Comparison of ENCODE assay signal across 27 cellular contexts in genomic region chrX:51798701-51799100, GRCh38.
"Had no signal": no experiment of that assay in that cellular context is flagged by ENCODE, and none has a peak within 500 bp of the region (broad histone marks: within the 10 kb centered on the region; RNA-seq: fewer than 3 reads in every experiment).

No MANE protein-coding gene starts in this region.

- H3K9me3 Mint-ChIP-seq: activated T-cell treated with anti-CD3 and anti-CD28 coated beads, Interleukin-2, amount 50 U/mL, for 24 hours; activated T-helper 1 cell treated with anti-CD3 and anti-CD28 coated beads, Interleukin-12 subunit alpha, Interleukin-12 subunit beta, Interleukin-2, Interleukin-4 antibody, amounts not matched to agents 30 ng/mL and 10 ng/mL and 1 ng/mL, durations not matched to agents 14 hours and 24 hours and 36 hours had no signal

- H3K27ac ChIP-seq: brain microvascular endothelial cell, cardiac muscle cell had no signal

- DNase-seq: activated CD4-positive, alpha-beta T cell treated with anti-CD3 and anti-CD28 coated beads for 48 hours; activated CD4-positive, alpha-beta T cell treated with anti-CD3 and anti-CD28 coated beads, Interleukin-2, amount 50 U/mL, for 4 hours; activated CD4-positive, CD25-positive, alpha-beta regulatory T cell treated with anti-CD3 and anti-CD28 coated beads, Interleukin-2, amount 50 U/mL, for 72 hours; activated CD8-positive, alpha-beta memory T cell treated with anti-CD3 and anti-CD28 coated beads, Interleukin-2, amount 50 U/mL, for 48 hours; activated CD8-positive, alpha-beta T cell treated with anti-CD3 and anti-CD28 coated beads, Interleukin-2, amount 10 ng/mL, durations not matched to agents 7 days and 5 days; activated effector memory CD4-positive, alpha-beta T cell treated with Interleukin-2 at 50 U/mL for 16 hours; activated naive CD4-positive, alpha-beta T cell; activated T-cell treated with anti-CD3 and anti-CD28 coated beads, Interleukin-2, amount 50 U/mL, for 24 hours; amygdala; brain microvascular endothelial cell; Kasumi-1; KBM-7; NCI-H1092; NCI-H146; NCI-H187 treated with DMSO at 0.1 percent for 48 hours; NCI-H2081 treated with DMSO at 0.1 percent for 48 hours; NCI-H345; NCI-H510A; NCI-H774; PC-3; SHP77 treated with DMSO at 0.1 percent for 48 hours; T-helper 17 cell; T-helper 9 cell had no signal

- H3K27ac Mint-ChIP-seq: activated CD8-positive, alpha-beta T cell treated with anti-CD3 and anti-CD28 coated beads, Interleukin-2, amount 10 ng/mL, durations not matched to agents 7 days and 5 days; activated naive CD4-positive, alpha-beta T cell treated with anti-CD3 and anti-CD28 coated beads, Interleukin-2, amount 50 U/mL, for 72 hours; activated T-cell treated with anti-CD3 and anti-CD28 coated beads, Interleukin-2, amount 50 U/mL, for 24 hours; activated T-helper 1 cell treated with anti-CD3 and anti-CD28 coated beads, Interleukin-12 subunit alpha, Interleukin-12 subunit beta, Interleukin-2, Interleukin-4 antibody, amounts not matched to agents 30 ng/mL and 10 ng/mL and 1 ng/mL, durations not matched to agents 14 hours and 24 hours and 36 hours; T-helper 17 cell; WTC11 had no signal

- H3K27me3 ChIP-seq: brain microvascular endothelial cell, cardiac muscle cell had no signal

- H3K27me3 Mint-ChIP-seq: T-helper 17 cell had no signal

- H3K36me3 ChIP-seq: brain microvascular endothelial cell, cardiac muscle cell had no signal

- ATAC-seq: activated CD8-positive, alpha-beta T cell treated with anti-CD3 and anti-CD28 coated beads, Interleukin-2, amount 10 ng/mL, durations not matched to agents 7 days and 5 days; activated naive CD4-positive, alpha-beta T cell treated with anti-CD3 and anti-CD28 coated beads, Interleukin-2, amount 50 U/mL, for 72 hours; PC-3; T-helper 17 cell; WTC11 had no signal

- H3K4me3 Mint-ChIP-seq: activated CD8-positive, alpha-beta T cell treated with anti-CD3 and anti-CD28 coated beads, Interleukin-2, amount 10 ng/mL, durations not matched to agents 7 days and 5 days; activated T-cell treated with anti-CD3 and anti-CD28 coated beads, Interleukin-2, amount 50 U/mL, for 24 hours; activated T-helper 1 cell treated with anti-CD3 and anti-CD28 coated beads, Interleukin-12 subunit alpha, Interleukin-12 subunit beta, Interleukin-2, Interleukin-4 antibody, amounts not matched to agents 30 ng/mL and 10 ng/mL and 1 ng/mL, durations not matched to agents 14 hours and 24 hours and 36 hours; T-helper 17 cell; WTC11 had no signal

- H3K36me3 Mint-ChIP-seq: WTC11 had no signal

- H3K4me3 ChIP-seq: cardiac muscle cell had no signal
